In the genomic region with DNA sequence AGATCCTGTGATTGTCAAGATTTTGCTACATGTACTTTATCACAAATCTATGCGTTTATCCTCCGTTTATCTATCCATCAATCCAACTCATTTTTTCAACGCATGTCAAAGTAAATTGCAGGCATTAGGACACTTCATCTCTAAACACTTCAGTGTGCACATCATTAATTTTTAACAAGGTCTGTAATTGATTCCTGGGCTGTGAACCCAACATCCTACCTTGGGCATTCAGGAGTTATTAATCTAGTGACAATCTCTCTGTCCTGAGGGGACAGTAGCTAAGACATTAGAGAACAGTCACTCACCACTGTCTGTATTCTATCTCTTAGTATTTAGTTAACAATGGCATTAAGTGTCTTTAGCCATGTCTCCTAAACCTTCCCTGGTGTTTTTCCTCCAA, we compare ENCODE assay signal across 22 cellular contexts.
"Had no signal": no experiment of that assay in that cellular context is flagged by ENCODE, and none has a peak within 500 bp of the region (broad histone marks: within the 10 kb centered on the region; RNA-seq: fewer than 3 reads in every experiment).

No MANE protein-coding gene starts in this region.

- H3K36me3 ChIP-seq: adrenal gland, ascending aorta, brain microvascular endothelial cell, neutrophil, pancreas, upper lobe of right lung had no signal

- H3K9me3 ChIP-seq: adrenal gland, ascending aorta, neutrophil, pancreas, psoas muscle, upper lobe of right lung had no signal

- H3K27ac Mint-ChIP-seq: activated CD8-positive, alpha-beta T cell treated with anti-CD3 and anti-CD28 coated beads, Interleukin-2, amount 10 ng/mL, durations not matched to agents 7 days and 5 days; activated naive CD8-positive, alpha-beta T cell; dendritic cell treated with granulocyte-macrophage colony-stimulating factor and Interleukin-4, amounts not matched to agents 40 ng/mL and 50 ng/mL, for 4 days; natural killer cell treated with Interleukin-12 subunit alpha and Interleukin-12 subunit beta and Interleukin-15 and Interleukin-18, amount 100 ng/mL, for 72 hours had no signal

- DNase-seq: activated CD4-positive, alpha-beta T cell treated with anti-CD3 and anti-CD28 coated beads for 1 hour; activated CD4-positive, alpha-beta T cell treated with anti-CD3 and anti-CD28 coated beads, Interleukin-2, amount 50 U/mL, for 1 hour; activated CD8-positive, alpha-beta T cell treated with anti-CD3 and anti-CD28 coated beads, Interleukin-2, amount 10 ng/mL, durations not matched to agents 7 days and 5 days; activated naive CD4-positive, alpha-beta T cell; adrenal gland; caudate nucleus; effector CD8-positive, alpha-beta T cell; erythroblast; pancreas; psoas muscle; right cardiac atrium; stimulated activated CD4-positive, alpha-beta T cell treated with anti-CD3 and anti-CD28 coated beads, Interleukin-12 subunit alpha, Interleukin-12 subunit beta, amount 100 ng/mL, for 4 hours; stimulated activated CD4-positive, alpha-beta T cell treated with anti-CD3 and anti-CD28 coated beads, Interleukin-4, amount 100 ng/mL, for 4 hours; stimulated activated naive CD8-positive, alpha-beta T cell treated with anti-CD3 and anti-CD28 coated beads, Interleukin-15, Interleukin-2, amounts not matched to agents 100 U/mL and 50 U/mL, for 24 hours; upper lobe of right lung had no signal

- H3K4me3 ChIP-seq: adrenal gland, ascending aorta, pancreas, psoas muscle, upper lobe of right lung had no signal

- H3K27me3 ChIP-seq: adrenal gland, ascending aorta, brain microvascular endothelial cell, foreskin keratinocyte, pancreas, upper lobe of right lung had no signal

- H3K9me3 Mint-ChIP-seq: dendritic cell treated with granulocyte-macrophage colony-stimulating factor and Interleukin-4, amounts not matched to agents 40 ng/mL and 50 ng/mL, for 4 days had no signal

- ATAC-seq: activated CD8-positive, alpha-beta T cell treated with anti-CD3 and anti-CD28 coated beads, Interleukin-2, amount 10 ng/mL, durations not matched to agents 7 days and 5 days; natural killer cell treated with Interleukin-12 subunit alpha and Interleukin-12 subunit beta and Interleukin-15 and Interleukin-18, amount 100 ng/mL, for 72 hours; psoas muscle; right cardiac atrium; stimulated activated naive CD8-positive, alpha-beta T cell treated with anti-CD3 and anti-CD28 coated beads, Interleukin-15, Interleukin-2, amounts not matched to agents 100 U/mL and 50 U/mL, for 24 hours; upper lobe of right lung had no signal

- H3K4me1 ChIP-seq: adrenal gland, ascending aorta, pancreas, psoas muscle, upper lobe of right lung had no signal

- H3K27ac ChIP-seq: adrenal gland, ascending aorta, brain microvascular endothelial cell, foreskin keratinocyte, neutrophil, pancreas, psoas muscle, upper lobe of right lung had no signal

- H3K4me3 Mint-ChIP-seq: activated CD8-positive, alpha-beta T cell treated with anti-CD3 and anti-CD28 coated beads, Interleukin-2, amount 10 ng/mL, durations not matched to agents 7 days and 5 days; activated naive CD8-positive, alpha-beta T cell; dendritic cell treated with granulocyte-macrophage colony-stimulating factor and Interleukin-4, amounts not matched to agents 40 ng/mL and 50 ng/mL, for 4 days; natural killer cell treated with Interleukin-12 subunit alpha and Interleukin-12 subunit beta and Interleukin-15 and Interleukin-18, amount 100 ng/mL, for 72 hours had no signal

- H3K36me3 Mint-ChIP-seq: activated naive CD8-positive, alpha-beta T cell; natural killer cell treated with Interleukin-12 subunit alpha and Interleukin-12 subunit beta and Interleukin-15 and Interleukin-18, amount 100 ng/mL, for 72 hours had no signal
